15 cellular contexts compared by ENCODE assay signal in the genomic region with DNA sequence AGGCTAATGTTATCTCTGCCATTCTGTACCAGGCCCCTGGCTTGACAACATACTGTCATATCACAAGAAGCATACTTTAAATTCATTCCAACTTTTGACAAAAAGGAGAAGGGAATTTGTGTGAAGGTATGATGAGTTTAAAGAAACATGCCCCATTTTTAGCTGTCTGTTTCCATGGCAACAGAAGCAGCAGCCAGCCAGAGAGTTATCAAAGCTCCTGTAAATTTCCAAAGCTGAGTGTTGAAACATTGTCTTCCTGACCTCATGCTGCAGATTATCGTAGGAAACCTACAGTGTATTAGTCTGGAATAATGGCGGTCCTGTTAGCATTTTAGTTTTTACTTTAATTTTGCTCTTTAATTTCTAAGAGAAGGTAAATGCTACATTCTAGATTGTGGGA.
A peak's percentile ranks its signal among the peaks of the same experiment; 100 is the strongest.
DNase-seq lines count a peak whose midpoint lies in the region; ATAC-seq, FAIRE-seq and TF ChIP-seq lines count a peak whose summit lies in the region.
"Had no signal": no experiment of that assay in that cellular context is flagged by ENCODE, and none has a peak within 500 bp of the region (broad histone marks: within the 10 kb centered on the region; RNA-seq: fewer than 3 reads in every experiment).

No MANE protein-coding gene starts in this region.

- no TSS peak for BruUV-seq in endothelial cell of umbilical vein (replicated peaks; lab: Mats Ljungman, UMichigan)

- CTCF ChIA-PET in endothelial cell of umbilical vein (lab: Charles Lee) = interaction anchor here (0.8 to 1.9 kb wide), 8 partner anchors 10 to 272 kb away, joined by 3 to 17 read pairs (median 4); no protein-coding TSS in a partner anchor
- CTCF ChIA-PET in activated CD4-positive, alpha-beta T cell treated with anti-CD3 and anti-CD28 coated beads for 36 hours (lab: Charles Lee) = interaction anchor here (1.2 to 1.3 kb wide), 2 partner anchors 11 to 276 kb away, joined by 3 to 4 read pairs; partner anchors contain the start of gene ERCC4

- H3K9me3 ChIP-seq in endothelial cell of umbilical vein (replicated peaks; ENCODE audit: control insufficient read depth, insufficient read depth, low read length) = no peaks in the 10 kb centered on the region
- H3K9me3 ChIP-seq: esophagus muscularis mucosa, SJSA1 had no signal

- H3K4me2 ChIP-seq in endothelial cell of umbilical vein (ENCODE audit: insufficient read depth, low read length) = peak overlapping the region; percentile 61
- H3K4me2 ChIP-seq: smooth muscle cell had no signal

- peaks cover 34% of the 10 kb centered on the region for H3K4me1 Mint-ChIP-seq in activated CD4-positive, alpha-beta T cell treated with anti-CD3 and anti-CD28 coated beads for 36 hours

- no peak overlapping the region for H3K4me3 Mint-ChIP-seq in activated CD4-positive, alpha-beta T cell treated with anti-CD3 and anti-CD28 coated beads for 36 hours

- H4K20me1 ChIP-seq in endothelial cell of umbilical vein (replicated peaks; ENCODE audit: control insufficient read depth, extremely low read depth, insufficient read depth, low read length) = no peaks in the 10 kb centered on the region

- no peaks in the 10 kb centered on the region for H3K27me3 ChIP-seq in endothelial cell of umbilical vein (ENCODE audit: control insufficient read depth in 2 of 2, insufficient read depth in 2 of 2, low read length in 2 of 2)
- H3K27me3 ChIP-seq: esophagus muscularis mucosa, SJSA1 had no signal

- TF ChIP-seq CTCF in endothelial cell of umbilical vein (IDR thresholded peaks at IDR 0.05; ENCODE audit: extremely low read depth in 1 of 2, insufficient read depth in 1 of 2, low read depth in 1 of 2, low read length in 2 of 2) = no peak

- no peak overlapping the region for H3K27ac Mint-ChIP-seq in activated CD4-positive, alpha-beta T cell treated with anti-CD3 and anti-CD28 coated beads for 36 hours

- dilution Hi-C loops in endothelial cell of umbilical vein (cut with MboI; ENCODE audit: extremely low pct_ligation_motif_present, low sequenced_read_pairs) = no loop called here

- DNase-seq in DMS53 (lab: John Stamatoyannopoulos, UW) = peak; percentile 59
- DNase-seq in DMS53 treated with DMSO at 0.1 percent for 48 hours (lab: John Stamatoyannopoulos, UW; ENCODE audit: unreplicated experiment) = no peak
- peak; percentile 14 for DNase-seq in RPMI8226
- DNase-seq in endothelial cell of umbilical vein (ENCODE audit: low read depth, low spot score) = peak; percentile 62
- DNase-seq in occipital lobe (lab: John Stamatoyannopoulos, UW) = peak; percentile 13
- DNase-seq in KG1 (lab: John Stamatoyannopoulos, UW) = no peak
- no peak for DNase-seq in activated CD4-positive, alpha-beta T cell treated with anti-CD3 and anti-CD28 coated beads for 36 hours
- DNase-seq in substantia nigra (lab: John Stamatoyannopoulos, UW) = no peak
- DNase-seq: activated naive CD4-positive, alpha-beta T cell treated with anti-CD3 and anti-CD28 coated beads, Interleukin-2, amount 50 U/mL, for 16 hours; NCI-H774 had no signal

- ATAC-seq in activated CD4-positive, alpha-beta T cell treated with anti-CD3 and anti-CD28 coated beads for 36 hours = no peak

- H3K27ac ChIP-seq in endothelial cell of umbilical vein (ENCODE audit: insufficient read depth, low read depth, low read length) (peak overlapping the region; percentile 48), substantia nigra (ENCODE audit: low read depth, low read length, poor library complexity, severe bottlenecking) (no peak overlapping the region)
- H3K27ac ChIP-seq: 22Rv1, esophagus muscularis mucosa, SJSA1 had no signal

- no peaks in the 10 kb centered on the region for H3K27me3 Mint-ChIP-seq in activated CD4-positive, alpha-beta T cell treated with anti-CD3 and anti-CD28 coated beads for 36 hours

- H3K9me3 Mint-ChIP-seq in activated CD4-positive, alpha-beta T cell treated with anti-CD3 and anti-CD28 coated beads for 36 hours (ENCODE audit: low read depth) = no peaks in the 10 kb centered on the region

- peak overlapping the region; percentile 58 for H2AFZ ChIP-seq in endothelial cell of umbilical vein (ENCODE audit: low read depth, low read length)

- no peak overlapping the region for H3K4me3 ChIP-seq in endothelial cell of umbilical vein (replicated peaks in 1 of 3; ENCODE audit: insufficient read depth in 1 of 3, low read depth in 1 of 3, low read length in 3 of 3)
- H3K4me3 ChIP-seq: esophagus muscularis mucosa, lung, SJSA1, smooth muscle cell had no signal

- H3K9me1 ChIP-seq in endothelial cell of umbilical vein (replicated peaks; ENCODE audit: control insufficient read depth, extremely low read depth, insufficient read depth, low read length) = no peaks in the 10 kb centered on the region

- peak; percentile 74 for FAIRE-seq in endothelial cell of umbilical vein (lab: Jason Lieb, UNC)

- peaks cover 2% of the 10 kb centered on the region for H3K36me3 Mint-ChIP-seq in activated CD4-positive, alpha-beta T cell treated with anti-CD3 and anti-CD28 coated beads for 36 hours (ENCODE audit: low read depth)

- intact Hi-C loops in endothelial cell of umbilical vein (cut with micrococcal nuclease) = loop anchor here (5.0 kb wide), 1 partner anchor 239 kb away; no protein-coding TSS in a partner anchor
- intact Hi-C loops in activated CD4-positive, alpha-beta T cell treated with anti-CD3 and anti-CD28 coated beads for 36 hours (cut with DNase I, micrococcal nuclease) = loop anchor here in 1 of 2 experiments (10.0 kb wide), 1 partner anchor 271 kb away; the partner anchor contains the start of gene ERCC4

- peaks cover 18% of the 10 kb centered on the region for H3K4me1 ChIP-seq in endothelial cell of umbilical vein (ENCODE audit: control insufficient read depth, extremely low read depth, insufficient read depth, low read length)

- H3K9ac ChIP-seq in endothelial cell of umbilical vein (replicated peaks; ENCODE audit: extremely low read depth, insufficient read depth, low read length) = peak overlapping the region; percentile 38

- no peaks in the 10 kb centered on the region for H3K79me2 ChIP-seq in endothelial cell of umbilical vein (ENCODE audit: control insufficient read depth, insufficient read depth, low read length)

- no peaks in the 10 kb centered on the region for H3K36me3 ChIP-seq in endothelial cell of umbilical vein (ENCODE audit: control insufficient read depth in 2 of 2, extremely low read depth in 1 of 2, insufficient read depth in 2 of 2, low read length in 2 of 2)
- H3K36me3 ChIP-seq: esophagus muscularis mucosa had no signal

- POLR2A ChIA-PET in endothelial cell of umbilical vein (lab: Charles Lee) = interaction anchor here (0.7 to 1.2 kb wide), 2 partner anchors 12 to 87 kb away, joined by 4 to 5 read pairs; no protein-coding TSS in a partner anchor
- POLR2A ChIA-PET in activated CD4-positive, alpha-beta T cell treated with anti-CD3 and anti-CD28 coated beads for 36 hours (lab: Charles Lee) = no interaction called here

- TF ChIP-seq POLR2A in endothelial cell of umbilical vein (IDR thresholded peaks at IDR 0.05; ENCODE audit: low read depth, low read length) = no peak

TF ChIP-seq in endothelial cell of umbilical vein, 7 proteins besides CTCF, POLR2A, EP300 and RAD21:
- TF ChIP-seq JUN (IDR thresholded peaks at IDR 0.05; ENCODE audit: borderline replicate concordance, insufficient read depth, insufficient read length, low read depth) = no peak
- TF ChIP-seq, protein P1, sequence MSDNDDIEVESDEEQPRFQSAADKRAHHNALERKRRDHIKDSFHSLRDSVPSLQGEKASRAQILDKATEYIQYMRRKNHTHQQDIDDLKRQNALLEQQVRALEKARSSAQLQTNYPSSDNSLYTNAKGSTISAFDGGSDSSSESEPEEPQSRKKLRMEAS (IDR thresholded peaks at IDR 0.05; ENCODE audit: insufficient read depth, insufficient read length) = no peak
- no peak for TF ChIP-seq POLR2AphosphoS5 (IDR thresholded peaks at IDR 0.05; ENCODE audit: insufficient read depth, low read depth, low read length)
- no peak for TF ChIP-seq FOS (IDR thresholded peaks at IDR 0.05; ENCODE audit: borderline replicate concordance, insufficient read depth, low read length)
- TF ChIP-seq EZH2 (IDR thresholded peaks at IDR 0.05; ENCODE audit: borderline replicate concordance, low read depth, low read length, severe bottlenecking) = no peak
- TF ChIP-seq MYC (IDR thresholded peaks at IDR 0.05; ENCODE audit: low read depth, low read length) = no peak

Comparison
In these comparisons a context has a peak if more than half of its experiments do, and no peak if none do; other contexts are left out.
1. DNase-seq: peak in DMS53 (single experiment), RPMI8226 (single experiment), endothelial cell of umbilical vein (single experiment) and occipital lobe (single experiment); none in DMS53 treated with DMSO at 0.1 percent for 48 hours (single experiment), KG1 (single experiment), activated CD4-positive, alpha-beta T cell treated with anti-CD3 and anti-CD28 coated beads for 36 hours (single experiment) and substantia nigra (0 of 49).